Comparison of ENCODE assay signal across 1 cellular context in the genomic region with DNA sequence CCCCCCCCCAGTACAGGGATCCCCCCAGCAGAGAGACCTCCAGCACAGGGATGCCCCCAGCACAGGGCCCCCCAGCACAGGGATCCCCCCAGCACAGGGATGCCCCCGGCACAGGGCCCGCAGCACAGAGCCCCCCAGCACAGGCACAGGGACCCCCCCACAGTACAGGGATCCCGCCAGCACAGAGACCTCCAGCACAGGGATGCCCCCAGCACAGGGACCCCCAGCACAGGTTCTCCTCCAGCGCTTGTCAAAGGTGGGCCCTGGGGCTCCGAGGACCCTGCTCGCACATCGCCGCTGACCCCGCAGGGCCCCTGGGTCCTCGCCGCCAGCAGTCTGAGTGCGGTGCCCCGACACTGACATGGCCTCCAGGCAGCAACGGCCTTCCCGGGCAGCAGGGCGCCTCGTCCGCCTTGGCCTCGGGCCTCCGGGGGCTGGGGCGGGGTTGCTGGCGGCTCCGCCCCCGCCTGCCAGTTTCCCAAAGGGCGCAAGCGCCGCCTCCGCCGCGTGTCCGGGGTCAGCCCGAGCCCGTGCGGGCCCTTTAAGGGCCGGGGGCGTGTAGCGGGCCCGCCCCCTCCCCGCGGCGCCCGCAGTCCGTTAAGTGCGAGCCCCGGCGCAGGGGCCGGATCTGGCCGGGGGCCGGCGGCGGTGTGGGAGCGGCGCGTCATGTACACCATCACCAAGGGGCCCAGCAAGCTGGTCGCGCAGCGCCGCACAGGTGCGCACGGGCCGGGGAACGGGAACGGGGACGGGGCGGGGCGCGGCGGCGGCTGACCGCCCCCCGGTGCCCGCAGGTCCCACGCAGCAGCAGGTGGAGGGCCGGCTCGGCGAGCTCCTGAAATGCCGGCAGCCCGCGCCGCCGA.
A peak's percentile ranks its signal among the peaks of the same experiment; 100 is the strongest.
TF ChIP-seq lines count a peak whose summit lies in the region.

A gene with protein sequence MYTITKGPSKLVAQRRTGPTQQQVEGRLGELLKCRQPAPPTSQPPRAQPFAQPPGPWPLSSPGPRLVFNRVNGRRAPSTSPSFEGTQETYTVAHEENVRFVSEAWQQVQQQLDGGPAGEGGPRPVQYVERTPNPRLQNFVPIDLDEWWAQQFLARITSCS (plus strand): TSS at position 503 of the 863 bp plus-strand sequence. CDS start 164 bp downstream, at position 667.

TF ChIP-seq in HepG2, 621 proteins besides CTCF, POLR2A, EP300 and RAD21 (continued from another document and continues in another):
- TF ChIP-seq PLSCR1 (CRISPR knock-in tag; IDR thresholded peaks at IDR 0.05; ENCODE audit: borderline replicate concordance) (no peak), MATR3 (CRISPR knock-in tag; IDR thresholded peaks at IDR 0.05) (no peak), KLF13 (CRISPR knock-in tag; IDR thresholded peaks at IDR 0.05) (0 out of 2 replicates have a peak, but pooled peaks have one; percentile 40), ZSCAN12 (CRISPR knock-in tag; IDR thresholded peaks at IDR 0.05) (no peak), ATRX (CRISPR knock-in tag; IDR thresholded peaks at IDR 0.05; ENCODE audit: borderline replicate concordance) (no peak), SKI (IDR thresholded peaks at IDR 0.05; ENCODE audit: partially characterized antibody) (peak; percentile 8), ZNF503 (CRISPR knock-in tag; IDR thresholded peaks at IDR 0.05) (no peak; the same call in 1 of the 2 replicates), SMARCE1 (IDR thresholded peaks at IDR 0.05; ENCODE audit: borderline replicate concordance) (no peak), ZNF496 (CRISPR knock-in tag; IDR thresholded peaks at IDR 0.05; ENCODE audit: insufficient replicate concordance) (no peak), ZNF33B (CRISPR knock-in tag; IDR thresholded peaks at IDR 0.05) (no peak), ZNF572 (CRISPR knock-in tag; IDR thresholded peaks at IDR 0.05) (no peak), ZNF30 (CRISPR knock-in tag; IDR thresholded peaks at IDR 0.05) (no peak), ETS1 (CRISPR knock-in tag; IDR thresholded peaks at IDR 0.05) (peak; percentile 9; the same call in 1 of the 2 replicates), ZFX (CRISPR knock-in tag; IDR thresholded peaks at IDR 0.05; ENCODE audit: low read depth) (peak; percentile 79), UBTF (CRISPR knock-in tag; IDR thresholded peaks at IDR 0.05) (peak; percentile 52; the same call in 1 of the 2 replicates), ZNF552 (CRISPR knock-in tag; IDR thresholded peaks at IDR 0.05; ENCODE audit: borderline replicate concordance) (no peak), ZNF891 (CRISPR knock-in tag; IDR thresholded peaks at IDR 0.05) (peak; percentile 71; the same call in 1 of the 2 replicates), DNMT1 (CRISPR knock-in tag; IDR thresholded peaks at IDR 0.05) (no peak), ZNF468 (CRISPR knock-in tag; IDR thresholded peaks at IDR 0.05) (no peak), BRD4 (CRISPR knock-in tag; IDR thresholded peaks at IDR 0.05) (peak; percentile 74; the same call in 1 of the 2 replicates), DPF2 (CRISPR knock-in tag; IDR thresholded peaks at IDR 0.05; ENCODE audit: borderline replicate concordance, low read depth) (no peak), JUNB (CRISPR knock-in tag; IDR thresholded peaks at IDR 0.05; ENCODE audit: borderline replicate concordance) (no peak), ZNF781 (CRISPR knock-in tag; IDR thresholded peaks at IDR 0.05; ENCODE audit: borderline replicate concordance, not compliant biosample characterization) (peak; percentile 52), TAF1 (CRISPR knock-in tag; IDR thresholded peaks at IDR 0.05) (peak; percentile 67), SP5 (CRISPR knock-in tag; IDR thresholded peaks at IDR 0.05; ENCODE audit: borderline replicate concordance, low read depth) (peak; percentile 89), ZNF17 (CRISPR knock-in tag; IDR thresholded peaks at IDR 0.05) (no peak)
- TF ChIP-seq, protein P1, sequence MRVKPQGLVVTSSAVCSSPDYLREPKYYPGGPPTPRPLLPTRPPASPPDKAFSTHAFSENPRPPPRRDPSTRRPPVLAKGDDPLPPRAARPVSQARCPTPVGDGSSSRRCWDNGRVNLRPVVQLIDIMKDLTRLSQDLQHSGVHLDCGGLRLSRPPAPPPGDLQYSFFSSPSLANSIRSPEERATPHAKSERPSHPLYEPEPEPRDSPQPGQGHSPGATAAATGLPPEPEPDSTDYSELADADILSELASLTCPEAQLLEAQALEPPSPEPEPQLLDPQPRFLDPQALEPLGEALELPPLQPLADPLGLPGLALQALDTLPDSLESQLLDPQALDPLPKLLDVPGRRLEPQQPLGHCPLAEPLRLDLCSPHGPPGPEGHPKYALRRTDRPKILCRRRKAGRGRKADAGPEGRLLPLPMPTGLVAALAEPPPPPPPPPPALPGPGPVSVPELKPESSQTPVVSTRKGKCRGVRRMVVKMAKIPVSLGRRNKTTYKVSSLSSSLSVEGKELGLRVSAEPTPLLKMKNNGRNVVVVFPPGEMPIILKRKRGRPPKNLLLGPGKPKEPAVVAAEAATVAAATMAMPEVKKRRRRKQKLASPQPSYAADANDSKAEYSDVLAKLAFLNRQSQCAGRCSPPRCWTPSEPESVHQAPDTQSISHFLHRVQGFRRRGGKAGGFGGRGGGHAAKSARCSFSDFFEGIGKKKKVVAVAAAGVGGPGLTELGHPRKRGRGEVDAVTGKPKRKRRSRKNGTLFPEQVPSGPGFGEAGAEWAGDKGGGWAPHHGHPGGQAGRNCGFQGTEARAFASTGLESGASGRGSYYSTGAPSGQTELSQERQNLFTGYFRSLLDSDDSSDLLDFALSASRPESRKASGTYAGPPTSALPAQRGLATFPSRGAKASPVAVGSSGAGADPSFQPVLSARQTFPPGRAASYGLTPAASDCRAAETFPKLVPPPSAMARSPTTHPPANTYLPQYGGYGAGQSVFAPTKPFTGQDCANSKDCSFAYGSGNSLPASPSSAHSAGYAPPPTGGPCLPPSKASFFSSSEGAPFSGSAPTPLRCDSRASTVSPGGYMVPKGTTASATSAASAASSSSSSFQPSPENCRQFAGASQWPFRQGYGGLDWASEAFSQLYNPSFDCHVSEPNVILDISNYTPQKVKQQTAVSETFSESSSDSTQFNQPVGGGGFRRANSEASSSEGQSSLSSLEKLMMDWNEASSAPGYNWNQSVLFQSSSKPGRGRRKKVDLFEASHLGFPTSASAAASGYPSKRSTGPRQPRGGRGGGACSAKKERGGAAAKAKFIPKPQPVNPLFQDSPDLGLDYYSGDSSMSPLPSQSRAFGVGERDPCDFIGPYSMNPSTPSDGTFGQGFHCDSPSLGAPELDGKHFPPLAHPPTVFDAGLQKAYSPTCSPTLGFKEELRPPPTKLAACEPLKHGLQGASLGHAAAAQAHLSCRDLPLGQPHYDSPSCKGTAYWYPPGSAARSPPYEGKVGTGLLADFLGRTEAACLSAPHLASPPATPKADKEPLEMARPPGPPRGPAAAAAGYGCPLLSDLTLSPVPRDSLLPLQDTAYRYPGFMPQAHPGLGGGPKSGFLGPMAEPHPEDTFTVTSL (CRISPR knock-in tag; IDR thresholded peaks at IDR 0.05; ENCODE audit: borderline replicate concordance) = no peak
- TF ChIP-seq, protein P2, sequence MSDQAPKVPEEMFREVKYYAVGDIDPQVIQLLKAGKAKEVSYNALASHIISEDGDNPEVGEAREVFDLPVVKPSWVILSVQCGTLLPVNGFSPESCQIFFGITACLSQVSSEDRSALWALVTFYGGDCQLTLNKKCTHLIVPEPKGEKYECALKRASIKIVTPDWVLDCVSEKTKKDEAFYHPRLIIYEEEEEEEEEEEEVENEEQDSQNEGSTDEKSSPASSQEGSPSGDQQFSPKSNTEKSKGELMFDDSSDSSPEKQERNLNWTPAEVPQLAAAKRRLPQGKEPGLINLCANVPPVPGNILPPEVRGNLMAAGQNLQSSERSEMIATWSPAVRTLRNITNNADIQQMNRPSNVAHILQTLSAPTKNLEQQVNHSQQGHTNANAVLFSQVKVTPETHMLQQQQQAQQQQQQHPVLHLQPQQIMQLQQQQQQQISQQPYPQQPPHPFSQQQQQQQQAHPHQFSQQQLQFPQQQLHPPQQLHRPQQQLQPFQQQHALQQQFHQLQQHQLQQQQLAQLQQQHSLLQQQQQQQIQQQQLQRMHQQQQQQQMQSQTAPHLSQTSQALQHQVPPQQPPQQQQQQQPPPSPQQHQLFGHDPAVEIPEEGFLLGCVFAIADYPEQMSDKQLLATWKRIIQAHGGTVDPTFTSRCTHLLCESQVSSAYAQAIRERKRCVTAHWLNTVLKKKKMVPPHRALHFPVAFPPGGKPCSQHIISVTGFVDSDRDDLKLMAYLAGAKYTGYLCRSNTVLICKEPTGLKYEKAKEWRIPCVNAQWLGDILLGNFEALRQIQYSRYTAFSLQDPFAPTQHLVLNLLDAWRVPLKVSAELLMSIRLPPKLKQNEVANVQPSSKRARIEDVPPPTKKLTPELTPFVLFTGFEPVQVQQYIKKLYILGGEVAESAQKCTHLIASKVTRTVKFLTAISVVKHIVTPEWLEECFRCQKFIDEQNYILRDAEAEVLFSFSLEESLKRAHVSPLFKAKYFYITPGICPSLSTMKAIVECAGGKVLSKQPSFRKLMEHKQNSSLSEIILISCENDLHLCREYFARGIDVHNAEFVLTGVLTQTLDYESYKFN (CRISPR knock-in tag; conservative IDR thresholded peaks at IDR 0.05) = peak; percentile 30; the same call in 1 of the 2 replicates
- TF ChIP-seq, protein P3, sequence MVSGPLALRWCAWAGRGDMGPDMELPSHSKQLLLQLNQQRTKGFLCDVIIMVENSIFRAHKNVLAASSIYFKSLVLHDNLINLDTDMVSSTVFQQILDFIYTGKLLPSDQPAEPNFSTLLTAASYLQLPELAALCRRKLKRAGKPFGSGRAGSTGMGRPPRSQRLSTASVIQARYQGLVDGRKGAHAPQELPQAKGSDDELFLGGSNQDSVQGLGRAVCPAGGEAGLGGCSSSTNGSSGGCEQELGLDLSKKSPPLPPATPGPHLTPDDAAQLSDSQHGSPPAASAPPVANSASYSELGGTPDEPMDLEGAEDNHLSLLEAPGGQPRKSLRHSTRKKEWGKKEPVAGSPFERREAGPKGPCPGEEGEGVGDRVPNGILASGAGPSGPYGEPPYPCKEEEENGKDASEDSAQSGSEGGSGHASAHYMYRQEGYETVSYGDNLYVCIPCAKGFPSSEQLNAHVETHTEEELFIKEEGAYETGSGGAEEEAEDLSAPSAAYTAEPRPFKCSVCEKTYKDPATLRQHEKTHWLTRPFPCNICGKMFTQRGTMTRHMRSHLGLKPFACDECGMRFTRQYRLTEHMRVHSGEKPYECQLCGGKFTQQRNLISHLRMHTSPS (CRISPR knock-in tag; IDR thresholded peaks at IDR 0.05; ENCODE audit: low read depth) = no peak
- TF ChIP-seq, protein P4, sequence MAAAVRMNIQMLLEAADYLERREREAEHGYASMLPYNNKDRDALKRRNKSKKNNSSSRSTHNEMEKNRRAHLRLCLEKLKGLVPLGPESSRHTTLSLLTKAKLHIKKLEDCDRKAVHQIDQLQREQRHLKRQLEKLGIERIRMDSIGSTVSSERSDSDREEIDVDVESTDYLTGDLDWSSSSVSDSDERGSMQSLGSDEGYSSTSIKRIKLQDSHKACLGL (CRISPR knock-in tag; IDR thresholded peaks at IDR 0.05) = peak; percentile 44; the same call in 1 of the 2 replicates
- TF ChIP-seq, protein P5, sequence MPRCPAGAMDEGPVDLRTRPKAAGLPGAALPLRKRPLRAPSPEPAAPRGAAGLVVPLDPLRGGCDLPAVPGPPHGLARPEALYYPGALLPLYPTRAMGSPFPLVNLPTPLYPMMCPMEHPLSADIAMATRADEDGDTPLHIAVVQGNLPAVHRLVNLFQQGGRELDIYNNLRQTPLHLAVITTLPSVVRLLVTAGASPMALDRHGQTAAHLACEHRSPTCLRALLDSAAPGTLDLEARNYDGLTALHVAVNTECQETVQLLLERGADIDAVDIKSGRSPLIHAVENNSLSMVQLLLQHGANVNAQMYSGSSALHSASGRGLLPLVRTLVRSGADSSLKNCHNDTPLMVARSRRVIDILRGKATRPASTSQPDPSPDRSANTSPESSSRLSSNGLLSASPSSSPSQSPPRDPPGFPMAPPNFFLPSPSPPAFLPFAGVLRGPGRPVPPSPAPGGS (CRISPR knock-in tag; IDR thresholded peaks at IDR 0.05) = 0 out of 2 replicates have a peak, but pooled peaks have one; percentile 6
